Comparison of ENCODE assay signal across 8 cellular contexts in genomic region chr6:53359088-53359842, GRCh38. TPM values are rescaled to one million over a fixed set of nuclear protein-coding genes. Genes with fewer than 3 reads are reported as not detected.
DNase-seq lines count a peak whose midpoint lies in the region; ATAC-seq and TF ChIP-seq lines count a peak whose summit lies in the region.

No MANE protein-coding gene starts in this region.

- intact Hi-C loops in CD14-positive monocyte (cut with micrococcal nuclease) (loop anchor here in 1 of 2 donors (5.0 kb wide), 1 partner anchor 73 kb away; no protein-coding TSS in a partner anchor), right lobe of liver (cut with DNase I) (no loop called here)

- H3K36me3 ChIP-seq in right lobe of liver = no peaks in the 10 kb centered on the region

- no peak for TF ChIP-seq CTCF in CD14-positive monocyte (IDR thresholded peaks at IDR 0.05)
- TF ChIP-seq CTCF in right lobe of liver (IDR thresholded peaks at IDR 0.05) = no peak

- peaks cover 0 to 31% (median 0%) of the 10 kb centered on the region in 4 donors for H3K4me1 ChIP-seq in right lobe of liver

- no peaks in the 10 kb centered on the region for H3K27me3 ChIP-seq in right lobe of liver

- H3K9me3 Mint-ChIP-seq in CD14-positive monocyte = peaks cover 0 to 6% (median 0%) of the 10 kb centered on the region in 7 donors

- peaks cover 0 to 7% (median 7%) of the 10 kb centered on the region in 3 donors for H3K27me3 Mint-ChIP-seq in CD14-positive monocyte (ENCODE audit: low read depth in 3 of 3)

- H3K27ac Mint-ChIP-seq in CD14-positive monocyte = peak overlapping the region; percentile 93 to 98 (median 97)

- H3K36me3 Mint-ChIP-seq in CD14-positive monocyte = no peaks in the 10 kb centered on the region

- DNase-seq in CD14-positive monocyte (ENCODE audit: low spot score) = peak; percentile 92
- DNase-seq in NCI-H748 (lab: John Stamatoyannopoulos, UW; ENCODE audit: unreplicated experiment) = peak; percentile 99
- peak; percentile 89 to 92 for DNase-seq in activated CD4-positive, alpha-beta T cell treated with anti-CD3 and anti-CD28 coated beads, Interleukin-2, amount 50 U/mL, for 48 hours
- peak; percentile 71 to 94 for DNase-seq in dermis microvascular lymphatic vessel endothelial cell (ENCODE audit: low read depth in 2 of 2)
- peak; percentile 98 to 99 (median 99) for DNase-seq in right lobe of liver
- peak; percentile 89 for DNase-seq in stimulated activated CD4-positive, alpha-beta T cell treated with anti-CD3 and anti-CD28 coated beads, Interleukin-4, amount 100 ng/mL, for 1 hour

- peak overlapping the region; percentile 95 to 98 (median 97) for H3K27ac ChIP-seq in right lobe of liver

- peak overlapping the region; percentile 59 to 64 (median 63) for H3K4me3 ChIP-seq in right lobe of liver

- WGBS in right lobe of liver (ENCODE audit: insufficient coverage, low coverage, low lambda C conversion rate, missing lambda C conversion rate) = 0% methylated on average over 26 of the region's 74 CpGs

- ATAC-seq in GM19351 (IDR thresholded peaks at IDR 0.05; ENCODE audit: unreplicated experiment) (peak; percentile 91), HG03469 (IDR thresholded peaks at IDR 0.05; ENCODE audit: unreplicated experiment) (peak; percentile 84), right lobe of liver (peak; percentile 93 to 98 (median 94))

- no peaks in the 10 kb centered on the region for H3K9me3 ChIP-seq in right lobe of liver

- TF ChIP-seq POLR2A in right lobe of liver (IDR thresholded peaks at IDR 0.05) = peak; percentile 89

- peaks cover 27% of the 10 kb centered on the region for H3K4me1 Mint-ChIP-seq in CD14-positive monocyte

- peak overlapping the region; percentile 90 to 96 for H3K4me3 Mint-ChIP-seq in CD14-positive monocyte

RNA-seq across cellular contexts. Expression of gene ELOVL5, which starts 10.5 kb away (rescaled TPM):
- 10 to 100 TPM; 69.5 to 97.1 TPM for polyA plus RNA-seq in CD14-positive monocyte
- total RNA-seq in dermis microvascular lymphatic vessel endothelial cell (76.3 and 83.2 TPM in 2 replicates), right lobe of liver (100 to 1,000 TPM in 1 of 6 experiments, 10 to 100 TPM in 5; 48.5 to 117 (median 55.7) TPM)

Comparison
In these comparisons a context has a peak if more than half of its experiments do, and no peak if none do; other contexts are left out.
1. Peak in every context shown above with its lines: DNase-seq, ATAC-seq, H3K4me3 ChIP-seq and H3K27ac ChIP-seq.